Comparison of ENCODE assay signal across 1 cellular context in the genomic region with DNA sequence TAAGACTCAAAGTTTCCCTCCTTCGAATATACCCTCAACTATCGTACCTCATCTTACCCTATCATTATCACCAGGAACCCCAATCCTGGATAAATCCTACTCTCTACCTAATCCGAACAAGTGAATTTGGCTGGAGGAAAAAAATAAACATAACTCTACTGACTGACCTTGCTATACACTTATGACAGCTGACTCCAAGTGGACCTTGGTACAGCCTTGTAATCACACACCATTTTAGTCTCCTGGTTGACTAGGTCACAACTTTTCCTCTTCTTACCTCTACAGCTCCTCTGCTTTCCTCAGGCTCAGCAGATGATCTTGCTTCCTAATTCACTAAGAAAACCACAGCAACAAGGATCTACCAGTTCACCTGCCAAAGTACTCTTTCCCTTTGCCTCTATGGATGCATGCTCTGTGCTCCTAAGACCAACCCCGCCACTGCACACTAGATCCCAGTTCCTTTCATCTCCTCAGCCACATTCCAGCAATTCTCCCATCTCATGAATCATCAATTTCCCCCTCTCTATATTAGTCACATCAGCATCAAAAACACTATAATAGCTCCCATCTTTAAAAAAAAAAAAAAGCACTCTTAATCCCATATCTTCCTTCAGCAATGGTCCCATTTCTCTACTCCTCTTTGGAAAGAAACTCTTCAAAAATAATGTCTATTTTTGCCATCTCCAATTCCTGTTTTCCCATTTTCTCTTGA.
TF ChIP-seq lines count a peak whose summit lies in the region.

No MANE protein-coding gene starts in this region.

TF ChIP-seq in endothelial cell of umbilical vein, 7 proteins besides CTCF, POLR2A, EP300 and RAD21 (continued from another document):
- TF ChIP-seq GATA2 (IDR thresholded peaks at IDR 0.05; ENCODE audit: insufficient read depth, insufficient read length, low read depth, low read length) (no peak), MAX (IDR thresholded peaks at IDR 0.05; ENCODE audit: insufficient read depth, insufficient read length) (no peak)
TF ChIP-seq in endothelial cell of umbilical vein: peak in this region for 3.
